ENCODE assay signal across 9 cellular contexts in the genomic region with DNA sequence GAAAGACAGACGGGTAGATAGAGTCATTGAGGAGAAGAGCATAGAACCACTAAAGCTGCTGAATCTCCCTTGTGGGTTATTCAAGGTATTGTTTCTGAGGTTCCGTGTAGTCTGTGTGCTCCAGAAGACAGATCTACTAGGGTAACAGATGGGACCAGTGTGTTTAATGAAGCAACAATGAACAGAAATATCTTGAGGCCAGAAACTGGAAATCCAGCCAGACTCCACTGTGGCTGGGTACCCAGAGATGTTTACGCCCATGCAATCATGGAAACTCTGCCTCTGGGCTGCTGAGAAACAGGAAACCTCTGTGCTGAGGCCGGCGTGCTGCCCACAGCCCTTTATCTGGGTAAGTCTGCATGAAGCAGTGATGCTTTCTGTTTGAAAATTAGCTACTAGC. TPM values are rescaled to one million over a fixed set of nuclear protein-coding genes. Genes with fewer than 3 reads are reported as not detected.
DNase-seq lines count a peak whose midpoint lies in the region; ATAC-seq, FAIRE-seq and TF ChIP-seq lines count a peak whose summit lies in the region.
"Had no signal": no experiment of that assay in that cellular context is flagged by ENCODE, and none has a peak within 500 bp of the region (broad histone marks: within the 10 kb centered on the region; RNA-seq: fewer than 3 reads in every experiment).

No MANE protein-coding gene starts in this region.

- no peak overlapping the region for H3K23ac ChIP-seq in IMR-90 (ENCODE audit: low read depth, low read length)

- no peaks in the 10 kb centered on the region for H3K79me2 ChIP-seq in endothelial cell of umbilical vein (ENCODE audit: control insufficient read depth, insufficient read depth, low read length)

- DNase-seq in IMR-90 (peak; percentile 28), endothelial cell of umbilical vein (ENCODE audit: low read depth, low spot score) (peak; percentile 71), islet precursor cell (no peak), D341Med (ENCODE audit: low spot score) (no peak)
- DNase-seq in activated CD8-positive, alpha-beta T cell treated with anti-CD3 and anti-CD28 coated beads for 36 hours: peak; percentile 87
- DNase-seq in stimulated activated CD4-positive, alpha-beta T cell treated with anti-CD3 and anti-CD28 coated beads, TNF-alpha, amount 100 ng/mL, for 4 hours (ENCODE audit: low read depth in 3 of 3): peak in 2 of 3 experiments; percentile 18 to 36

- H3K27me3 Mint-ChIP-seq in activated CD8-positive, alpha-beta T cell treated with anti-CD3 and anti-CD28 coated beads for 36 hours: no peaks in the 10 kb centered on the region

- in situ Hi-C loops in IMR-90 (cut with MboI; ENCODE audit: low sequenced_read_pairs): no loop called here

- H3K4me2 ChIP-seq in IMR-90 (ENCODE audit: low read depth, low read length) (0 out of 2 replicates have a peak overlapping the region, but pooled peaks have one; percentile 8), endothelial cell of umbilical vein (ENCODE audit: insufficient read depth, low read length) (no peak overlapping the region)

- H2BK120ac ChIP-seq in IMR-90 (ENCODE audit: low read depth, low read length): no peak overlapping the region

- no peaks in the 10 kb centered on the region for H3K9me3 Mint-ChIP-seq in activated CD8-positive, alpha-beta T cell treated with anti-CD3 and anti-CD28 coated beads for 36 hours

- no peak overlapping the region for H4K91ac ChIP-seq in IMR-90 (ENCODE audit: insufficient read depth, low read depth, low read length)

- H3K9ac ChIP-seq in IMR-90 (ENCODE audit: low read depth, low read length) (no peak overlapping the region), endothelial cell of umbilical vein (replicated peaks; ENCODE audit: extremely low read depth, insufficient read depth, low read length) (no peak overlapping the region)

- H2BK15ac ChIP-seq in IMR-90 (ENCODE audit: low read depth, low read length): no peak overlapping the region

- H3K4ac ChIP-seq in IMR-90 (ENCODE audit: low read depth, low read length): no peak overlapping the region

- no TSS peak for BruUV-seq in IMR-90 (replicated peaks; lab: Mats Ljungman, UMichigan)
- BruUV-seq in endothelial cell of umbilical vein (replicated peaks; lab: Mats Ljungman, UMichigan): no TSS peak

- H3K9me3 ChIP-seq in IMR-90 (ENCODE audit: control insufficient read depth, insufficient read depth, low read length): no peaks in the 10 kb centered on the region
- H3K9me3 ChIP-seq in endothelial cell of umbilical vein (replicated peaks; ENCODE audit: control insufficient read depth, insufficient read depth, low read length): no peaks in the 10 kb centered on the region
- H3K9me3 ChIP-seq: SJSA1 had no signal

- peak; percentile 40 for FAIRE-seq in endothelial cell of umbilical vein (lab: Jason Lieb, UNC)

- H3K4me1 ChIP-seq in IMR-90 (ENCODE audit: control insufficient read depth, insufficient read depth, low read length): no peaks in the 10 kb centered on the region
- H3K4me1 ChIP-seq in endothelial cell of umbilical vein (ENCODE audit: control insufficient read depth, extremely low read depth, insufficient read depth, low read length): no peaks in the 10 kb centered on the region
- H3K4me1 ChIP-seq: SJSA1 had no signal

- CTCF ChIA-PET in IMR-90 (lab: Yijun Ruan, JAX): no interaction called here
- CTCF ChIA-PET in activated CD8-positive, alpha-beta T cell treated with anti-CD3 and anti-CD28 coated beads for 36 hours (lab: Charles Lee): interaction anchor here (1.0 to 17.3 kb wide), 10 partner anchors 8 to 259 kb away, joined by 3 to 528 read pairs (median 7); partner anchors contain the start of gene PROX2
- CTCF ChIA-PET in endothelial cell of umbilical vein (lab: Charles Lee): interaction anchor here (0.9 to 9.4 kb wide), 4 partner anchors 11 to 258 kb away, joined by 3 to 58 read pairs (median 9); no protein-coding TSS in a partner anchor

- WGBS in IMR-90 (ENCODE audit: extremely low coverage in 2 of 2, insufficient read length in 1 of 2), 2 experiments: 54% methylated on average over 2 of the region's 5 CpGs; no CpG with 5 or more reads in 1 of the 2 experiments

- H2AK9ac ChIP-seq in IMR-90 (replicated peaks; ENCODE audit: low read depth, low read length, poor library complexity): no peak overlapping the region

- H3K27ac Mint-ChIP-seq in activated CD8-positive, alpha-beta T cell treated with anti-CD3 and anti-CD28 coated beads for 36 hours: peak overlapping the region; percentile 78

- intact Hi-C loops in IMR-90 (cut with micrococcal nuclease): no loop called here
- intact Hi-C loops in activated CD8-positive, alpha-beta T cell treated with anti-CD3 and anti-CD28 coated beads for 36 hours (cut with micrococcal nuclease): loop anchor here (10.0 kb wide), 1 partner anchor 217 kb away; no protein-coding TSS in a partner anchor
- intact Hi-C loops in endothelial cell of umbilical vein (cut with micrococcal nuclease): no loop called here

- H3K27me3 ChIP-seq in IMR-90 (ENCODE audit: control insufficient read depth, insufficient read depth, low read length) (peaks cover 10% of the 10 kb centered on the region), endothelial cell of umbilical vein (ENCODE audit: control insufficient read depth in 2 of 2, insufficient read depth in 2 of 2, low read length in 2 of 2) (peaks cover 5 to 9% of the 10 kb centered on the region in 2 experiments)

- no peaks in the 10 kb centered on the region for H3K79me1 ChIP-seq in IMR-90 (ENCODE audit: low read depth in 1 of 2, low read length in 2 of 2)

- TF ChIP-seq POLR2A in IMR-90 (IDR thresholded peaks at IDR 0.05; ENCODE audit: low read depth, low read length) (no peak), endothelial cell of umbilical vein (IDR thresholded peaks at IDR 0.05; ENCODE audit: low read depth, low read length) (no peak)

- no peak overlapping the region for H3K56ac ChIP-seq in IMR-90 (ENCODE audit: extremely low read depth, insufficient read depth, low read length)

- TF ChIP-seq RAD21 in IMR-90 (IDR thresholded peaks at IDR 0.05; ENCODE audit: low read length): no peak

- dilution Hi-C loops in IMR-90 (cut with HindIII; ENCODE audit: low sequenced_read_pairs, unreplicated experiment): no loop called here
- dilution Hi-C loops in endothelial cell of umbilical vein (cut with MboI; ENCODE audit: extremely low pct_ligation_motif_present, low sequenced_read_pairs): no loop called here

- POLR2A ChIA-PET in IMR-90 (lab: Charles Lee; ENCODE audit: unreplicated experiment): interaction anchor here (0.5 kb wide), 1 partner anchor 55 kb away, joined by 9 read pairs; the partner anchor contains the start of gene RPS6KL1
- POLR2A ChIA-PET in activated CD8-positive, alpha-beta T cell treated with anti-CD3 and anti-CD28 coated beads for 36 hours (lab: Charles Lee): interaction anchor here (1.0 to 3.6 kb wide), 4 partner anchors 8 to 38 kb away, joined by 5 to 23 read pairs (median 7); partner anchors contain the start of genes DLST and PROX2
- POLR2A ChIA-PET in endothelial cell of umbilical vein (lab: Charles Lee): no interaction called here

- H2AK5ac ChIP-seq in IMR-90 (ENCODE audit: low read depth, low read length): no peak overlapping the region

- no peak overlapping the region for H2BK20ac ChIP-seq in IMR-90 (ENCODE audit: low read depth, low read length)

- H3K36me3 ChIP-seq in IMR-90 (ENCODE audit: control insufficient read depth, insufficient read depth, low read length): no peaks in the 10 kb centered on the region
- H3K36me3 ChIP-seq in endothelial cell of umbilical vein (ENCODE audit: control insufficient read depth in 2 of 2, extremely low read depth in 1 of 2, insufficient read depth in 2 of 2, low read length in 2 of 2): no peaks in the 10 kb centered on the region
- H3K36me3 ChIP-seq: SJSA1 had no signal

- no peak overlapping the region for H3K18ac ChIP-seq in IMR-90 (ENCODE audit: low read depth, low read length)

- H3K4me3 ChIP-seq in IMR-90 (ENCODE audit: insufficient read depth, low read depth, low read length) (no peak overlapping the region), endothelial cell of umbilical vein (replicated peaks in 1 of 3; ENCODE audit: insufficient read depth in 1 of 3, low read depth in 1 of 3, low read length in 3 of 3) (no peak overlapping the region)
- H3K4me3 ChIP-seq: SJSA1 had no signal

- peak overlapping the region; percentile 28 for H3K4me3 Mint-ChIP-seq in activated CD8-positive, alpha-beta T cell treated with anti-CD3 and anti-CD28 coated beads for 36 hours

- H4K20me1 ChIP-seq in IMR-90 (ENCODE audit: insufficient read depth, low read length) (no peaks in the 10 kb centered on the region), endothelial cell of umbilical vein (replicated peaks; ENCODE audit: control insufficient read depth, extremely low read depth, insufficient read depth, low read length) (no peaks in the 10 kb centered on the region)

- no peaks in the 10 kb centered on the region for H3K36me3 Mint-ChIP-seq in activated CD8-positive, alpha-beta T cell treated with anti-CD3 and anti-CD28 coated beads for 36 hours (ENCODE audit: low read depth)

- no peak overlapping the region for H4K5ac ChIP-seq in IMR-90 (ENCODE audit: low read depth, low read length)

- no peak overlapping the region for H3K14ac ChIP-seq in IMR-90 (replicated peaks; ENCODE audit: low read depth, low read length)

- TF ChIP-seq CTCF in IMR-90 (conservative IDR thresholded peaks at IDR 0.05; ENCODE audit: low read depth, low read length) (no peak), endothelial cell of umbilical vein (IDR thresholded peaks at IDR 0.05; ENCODE audit: extremely low read depth in 1 of 2, insufficient read depth in 1 of 2, low read depth in 1 of 2, low read length in 2 of 2) (no peak)
- no peak for TF ChIP-seq CTCF in activated CD8-positive, alpha-beta T cell treated with anti-CD3 and anti-CD28 coated beads for 36 hours (IDR thresholded peaks at IDR 0.05)

- H2AFZ ChIP-seq in IMR-90 (replicated peaks; ENCODE audit: low read length, poor library complexity): no peak overlapping the region
- peak overlapping the region; percentile 36 for H2AFZ ChIP-seq in endothelial cell of umbilical vein (ENCODE audit: low read depth, low read length)

- peaks cover 21% of the 10 kb centered on the region for H3K4me1 Mint-ChIP-seq in activated CD8-positive, alpha-beta T cell treated with anti-CD3 and anti-CD28 coated beads for 36 hours (ENCODE audit: low read depth)

- H2BK5ac ChIP-seq in IMR-90 (ENCODE audit: low read depth, low read length, poor library complexity, severe bottlenecking): no peak overlapping the region

- H3K27ac ChIP-seq in IMR-90 (ENCODE audit: insufficient read depth, low read length) (no peak overlapping the region), endothelial cell of umbilical vein (ENCODE audit: insufficient read depth, low read depth, low read length) (no peak overlapping the region)
- H3K27ac ChIP-seq: SJSA1 had no signal

- ATAC-seq in IMR-90 (ENCODE audit: low read depth) (peak; percentile 51; the same call in 1 of the 2 replicates), GM18511 (IDR thresholded peaks at IDR 0.05; ENCODE audit: unreplicated experiment) (no peak), HG02610 (IDR thresholded peaks at IDR 0.05; ENCODE audit: unreplicated experiment) (no peak)
- peak; percentile 97 for ATAC-seq in activated CD8-positive, alpha-beta T cell treated with anti-CD3 and anti-CD28 coated beads for 36 hours

- no peak overlapping the region for H4K8ac ChIP-seq in IMR-90 (ENCODE audit: low read depth in 2 of 2, low read length in 2 of 2)

- no peaks in the 10 kb centered on the region for H3K9me1 ChIP-seq in IMR-90 (ENCODE audit: insufficient read depth, low read length)
- H3K9me1 ChIP-seq in endothelial cell of umbilical vein (replicated peaks; ENCODE audit: control insufficient read depth, extremely low read depth, insufficient read depth, low read length): no peaks in the 10 kb centered on the region

RNA-seq across cellular contexts. Expression of gene PROX2, which starts 8.3 kb away (rescaled TPM):
- total RNA-seq in IMR-90 (2012; rRNA removed): not detected in 2 replicates
- not detected in 2 replicates for polyA plus RNA-seq in IMR-90 (2012; rRNA removed)
- not detected in 2 replicates for polyA plus RNA-seq in IMR-90 (2012; cell fraction: cytosol; rRNA removed)
- not detected in 2 replicates for polyA plus RNA-seq in IMR-90 (2012; cell fraction: nucleus; rRNA removed; ENCODE audit: low replicate concordance)
- total RNA-seq in activated CD8-positive, alpha-beta T cell treated with anti-CD3 and anti-CD28 coated beads for 36 hours: under 1 TPM; 0.38 to 0.65 TPM
- total RNA-seq in endothelial cell of umbilical vein: not detected in 2 replicates
- 0.01 TPM in 1 of 2 replicates, not detected in the other for polyA plus RNA-seq in endothelial cell of umbilical vein
- polyA plus RNA-seq in endothelial cell of umbilical vein (2011; cell fraction: cytosol; rRNA removed): not detected in 2 replicates
- polyA plus RNA-seq in endothelial cell of umbilical vein (2011; cell fraction: nucleus; rRNA removed): not detected in 2 replicates
- 0.15 and 0.23 TPM in 2 replicates for polyA plus RNA-seq in endothelial cell of umbilical vein (2012)
- 0.15 TPM in 1 of 2 replicates, not detected in the other for polyA minus RNA-seq in endothelial cell of umbilical vein
- not detected for polyA minus RNA-seq in endothelial cell of umbilical vein (2011; cell fraction: cytosol; rRNA and poly(A)+ RNA removed)
- polyA minus RNA-seq in endothelial cell of umbilical vein (2011; cell fraction: nucleus; rRNA and poly(A)+ RNA removed): not detected in 2 replicates
- total RNA-seq: SJSA1 had no signal

RNA-seq across cellular contexts. Expression of gene DLST, which starts 14.0 kb away (rescaled TPM):
- total RNA-seq in IMR-90 (2012; rRNA removed) (58.6 and 63.0 TPM in 2 replicates), endothelial cell of umbilical vein (105 and 110 TPM in 2 replicates)
- polyA plus RNA-seq in IMR-90 (2012; rRNA removed) (119 and 132 TPM in 2 replicates), endothelial cell of umbilical vein (91.0 and 98.4 TPM in 2 replicates)
- polyA plus RNA-seq in IMR-90 (2012; cell fraction: cytosol; rRNA removed): 71.7 and 111 TPM in 2 replicates
- 85.7 and 132 TPM in 2 replicates for polyA plus RNA-seq in IMR-90 (2012; cell fraction: nucleus; rRNA removed; ENCODE audit: low replicate concordance)
- total RNA-seq in activated CD8-positive, alpha-beta T cell treated with anti-CD3 and anti-CD28 coated beads for 36 hours: 100 to 1,000 TPM; 110 to 113 TPM
- 133 and 137 TPM in 2 replicates for polyA plus RNA-seq in endothelial cell of umbilical vein (2011; cell fraction: cytosol; rRNA removed)
- 153 and 154 TPM in 2 replicates for polyA plus RNA-seq in endothelial cell of umbilical vein (2011; cell fraction: nucleus; rRNA removed)
- polyA plus RNA-seq in endothelial cell of umbilical vein (2012): 72.0 and 81.6 TPM in 2 replicates
- 130 and 139 TPM in 2 replicates for polyA minus RNA-seq in endothelial cell of umbilical vein
- 38.6 TPM for polyA minus RNA-seq in endothelial cell of umbilical vein (2011; cell fraction: cytosol; rRNA and poly(A)+ RNA removed)
- polyA minus RNA-seq in endothelial cell of umbilical vein (2011; cell fraction: nucleus; rRNA and poly(A)+ RNA removed): 50.8 and 69.2 TPM in 2 replicates

RNA-seq across cellular contexts. Expression of gene RPS6KL1, which starts 55.4 kb away (rescaled TPM):
- total RNA-seq in IMR-90 (2012; rRNA removed) (0.72 and 1.1 TPM in 2 replicates), endothelial cell of umbilical vein (23.8 and 25.6 TPM in 2 replicates)
- polyA plus RNA-seq in IMR-90 (2012; rRNA removed) (1.2 and 1.7 TPM in 2 replicates), endothelial cell of umbilical vein (10.2 TPM in 2 replicates)
- polyA plus RNA-seq in IMR-90 (2012; cell fraction: cytosol; rRNA removed): 0.44 and 0.67 TPM in 2 replicates
- 3.6 and 5.3 TPM in 2 replicates for polyA plus RNA-seq in IMR-90 (2012; cell fraction: nucleus; rRNA removed; ENCODE audit: low replicate concordance)
- total RNA-seq in activated CD8-positive, alpha-beta T cell treated with anti-CD3 and anti-CD28 coated beads for 36 hours: 1 to 10 TPM; 4.1 to 5.1 TPM
- 8.3 and 9.6 TPM in 2 replicates for polyA plus RNA-seq in endothelial cell of umbilical vein (2011; cell fraction: cytosol; rRNA removed)
- 44.8 and 45.3 TPM in 2 replicates for polyA plus RNA-seq in endothelial cell of umbilical vein (2011; cell fraction: nucleus; rRNA removed)
- polyA plus RNA-seq in endothelial cell of umbilical vein (2012): 15.8 and 17.7 TPM in 2 replicates
- 22.9 and 29.7 TPM in 2 replicates for polyA minus RNA-seq in endothelial cell of umbilical vein
- polyA minus RNA-seq in endothelial cell of umbilical vein (2011; cell fraction: cytosol; rRNA and poly(A)+ RNA removed): 1.3 TPM
- 21.8 and 24.8 TPM in 2 replicates for polyA minus RNA-seq in endothelial cell of umbilical vein (2011; cell fraction: nucleus; rRNA and poly(A)+ RNA removed)
- total RNA-seq: SJSA1 had no signal

Comparison
In these comparisons a context has a peak if more than half of its experiments do, and no peak if none do; other contexts are left out.
1. ATAC-seq: peak in IMR-90 (single experiment) and activated CD8-positive, alpha-beta T cell treated with anti-CD3 and anti-CD28 coated beads for 36 hours (single experiment); none in GM18511 (single experiment) and HG02610 (single experiment).
2. DNase-seq: peak in IMR-90 (single experiment), activated CD8-positive, alpha-beta T cell treated with anti-CD3 and anti-CD28 coated beads for 36 hours (single experiment), endothelial cell of umbilical vein (single experiment) and stimulated activated CD4-positive, alpha-beta T cell treated with anti-CD3 and anti-CD28 coated beads, TNF-alpha, amount 100 ng/mL, for 4 hours (2 of 3); none in islet precursor cell (single experiment) and D341Med (single experiment).